In genomic region chr16:31073073-31073822, GRCh38 we compare ENCODE assay signal across 8 cellular contexts. TPM values are rescaled to one million over a fixed set of nuclear protein-coding genes. Genes with fewer than 3 reads are reported as not detected.
DNase-seq lines count a peak whose midpoint lies in the region; TF ChIP-seq lines count a peak whose summit lies in the region.

No MANE protein-coding gene starts in this region.

- no peak for TF ChIP-seq CTCF in MM.1S (IDR thresholded peaks at IDR 0.05; ENCODE audit: low read length)

- peak overlapping the region; percentile 90 for H3K4me3 Mint-ChIP-seq in activated naive CD4-positive, alpha-beta T cell treated with anti-CD3 and anti-CD28 coated beads, Interleukin-2, amount 10 ng/mL, durations not matched to agents 7 days and 5 days

- peak overlapping the region; percentile 70 for H3K9ac ChIP-seq in MM.1S (ENCODE audit: low read length)

- H3K27ac Mint-ChIP-seq in activated naive CD4-positive, alpha-beta T cell treated with anti-CD3 and anti-CD28 coated beads, Interleukin-2, amount 10 ng/mL, durations not matched to agents 7 days and 5 days = peak overlapping the region; percentile 95

- no peaks in the 10 kb centered on the region for H3K36me3 ChIP-seq in MM.1S (replicated peaks; ENCODE audit: insufficient read depth, low read length)

- H3K27ac ChIP-seq in MM.1S (ENCODE audit: low read length) = peak overlapping the region; percentile 61; the same call in 1 of the 2 replicates

- H3K9me3 ChIP-seq in MM.1S (replicated peaks; ENCODE audit: insufficient read depth, low read length) = no peaks in the 10 kb centered on the region

- CTCF ChIA-PET in activated naive CD4-positive, alpha-beta T cell treated with anti-CD3 and anti-CD28 coated beads, Interleukin-2, amount 10 ng/mL, durations not matched to agents 7 days and 5 days (lab: Charles Lee) = interaction anchor here (2.3 kb wide), 1 partner anchor 69 kb away, joined by 10 read pairs; no protein-coding TSS in a partner anchor

- H3K4me1 Mint-ChIP-seq in activated naive CD4-positive, alpha-beta T cell treated with anti-CD3 and anti-CD28 coated beads, Interleukin-2, amount 10 ng/mL, durations not matched to agents 7 days and 5 days = peaks cover 45% of the 10 kb centered on the region

- H3K9me3 Mint-ChIP-seq in activated naive CD4-positive, alpha-beta T cell treated with anti-CD3 and anti-CD28 coated beads, Interleukin-2, amount 10 ng/mL, durations not matched to agents 7 days and 5 days = no peaks in the 10 kb centered on the region

- no peaks in the 10 kb centered on the region for H3K27me3 ChIP-seq in MM.1S (replicated peaks; ENCODE audit: insufficient read depth, low read length)

- no peaks in the 10 kb centered on the region for H3K27me3 Mint-ChIP-seq in activated naive CD4-positive, alpha-beta T cell treated with anti-CD3 and anti-CD28 coated beads, Interleukin-2, amount 10 ng/mL, durations not matched to agents 7 days and 5 days

- H3F3A ChIP-seq in MM.1S (ENCODE audit: insufficient read depth, low read length) = peaks cover 6% of the 10 kb centered on the region

- H3K4me3 ChIP-seq in MM.1S (ENCODE audit: low read length) = peak overlapping the region; percentile 96

- peaks cover 9% of the 10 kb centered on the region; the same call in 1 of the 2 replicates for H3K4me1 ChIP-seq in MM.1S (ENCODE audit: low read length)

- DNase-seq in GM03348 (ENCODE audit: low spot score) (peak; percentile 93), HCEC 1CT (peak; percentile 84), MM.1S (peak; percentile 84), SK-N-DZ (ENCODE audit: low spot score) (peak; percentile 89), germinal center (ENCODE audit: low spot score) (peak; percentile 88), occipital lobe (lab: John Stamatoyannopoulos, UW) (peak; percentile 88), superior temporal gyrus (ENCODE audit: extremely low spot score) (peak; percentile 91)
- peak; percentile 93 for DNase-seq in activated naive CD4-positive, alpha-beta T cell treated with anti-CD3 and anti-CD28 coated beads, Interleukin-2, amount 10 ng/mL, durations not matched to agents 7 days and 5 days

- peaks cover 72% of the 10 kb centered on the region for H3K79me2 ChIP-seq in MM.1S (ENCODE audit: low read length)

- peaks cover 20% of the 10 kb centered on the region for H3K36me3 Mint-ChIP-seq in activated naive CD4-positive, alpha-beta T cell treated with anti-CD3 and anti-CD28 coated beads, Interleukin-2, amount 10 ng/mL, durations not matched to agents 7 days and 5 days

- H3K4me2 ChIP-seq in MM.1S (ENCODE audit: low read depth, low read length) = peak overlapping the region; percentile 98; the same call in 1 of the 2 replicates

- H4K20me1 ChIP-seq in MM.1S (ENCODE audit: insufficient read depth, low read length) = no peaks in the 10 kb centered on the region

- peak overlapping the region; percentile 80 for H2AFZ ChIP-seq in MM.1S (ENCODE audit: low read length)

- no peaks in the 10 kb centered on the region for H3K9me2 ChIP-seq in MM.1S (replicated peaks; ENCODE audit: insufficient read depth, low read length)

RNA-seq across cellular contexts. Expression of gene ZNF668, which starts 0.8 kb away (rescaled TPM):
- 13.9 and 16.2 TPM in 2 replicates for polyA plus RNA-seq in SK-N-DZ (2014; cell fraction: cytosol; rRNA removed)
- 11.0 and 13.4 TPM in 2 replicates for polyA plus RNA-seq in SK-N-DZ (2014; cell fraction: nucleus; rRNA removed)
- 5.3 TPM for total RNA-seq in occipital lobe

RNA-seq across cellular contexts. Expression of gene ZNF646, which starts 1.0 kb away (rescaled TPM):
- polyA plus RNA-seq in SK-N-DZ (2014; cell fraction: cytosol; rRNA removed) = 10.7 and 13.6 TPM in 2 replicates
- polyA plus RNA-seq in SK-N-DZ (2014; cell fraction: nucleus; rRNA removed) = 15.1 and 17.0 TPM in 2 replicates
- 16.5 TPM for total RNA-seq in occipital lobe

RNA-seq across cellular contexts. Expression of gene PRSS53, which starts 15.5 kb away (rescaled TPM):
- polyA plus RNA-seq in SK-N-DZ (2014; cell fraction: cytosol; rRNA removed) = 2.0 and 4.6 TPM in 2 replicates
- polyA plus RNA-seq in SK-N-DZ (2014; cell fraction: nucleus; rRNA removed) = 51.5 and 64.1 TPM in 2 replicates
- 2.2 TPM for total RNA-seq in occipital lobe

RNA-seq across cellular contexts. Expression of gene VKORC1, which starts 21.3 kb away (rescaled TPM):
- polyA plus RNA-seq in SK-N-DZ (2014; cell fraction: cytosol; rRNA removed) = 152 and 159 TPM in 2 replicates
- 119 and 126 TPM in 2 replicates for polyA plus RNA-seq in SK-N-DZ (2014; cell fraction: nucleus; rRNA removed)
- 30.7 TPM for total RNA-seq in occipital lobe

RNA-seq across cellular contexts. Expression of gene BCKDK, which starts 34.9 kb away (rescaled TPM):
- polyA plus RNA-seq in SK-N-DZ (2014; cell fraction: cytosol; rRNA removed) = 24.8 and 28.5 TPM in 2 replicates
- polyA plus RNA-seq in SK-N-DZ (2014; cell fraction: nucleus; rRNA removed) = 32.7 and 47.2 TPM in 2 replicates
- 12.6 TPM for total RNA-seq in occipital lobe

Comparison
In these comparisons a context has a peak if more than half of its experiments do, and no peak if none do; other contexts are left out.
1. Peak in every context shown above with its lines: DNase-seq, H3K4me3 ChIP-seq and H3K27ac ChIP-seq.